ENCODE assay signal across 24 cellular contexts in genomic region chr12:91817512-91817911, GRCh38.
A peak's percentile ranks its signal among the peaks of the same experiment; 100 is the strongest.
DNase-seq lines count a peak whose midpoint lies in the region; ATAC-seq and TF ChIP-seq lines count a peak whose summit lies in the region.
"Had no signal": no experiment of that assay in that cellular context is flagged by ENCODE, and none has a peak within 500 bp of the region (broad histone marks: within the 10 kb centered on the region; RNA-seq: fewer than 3 reads in every experiment).

No MANE protein-coding gene starts in this region.

- peaks cover 0 to 4% of the 10 kb centered on the region in 2 donors for H3K9me3 Mint-ChIP-seq in stimulated activated naive B cell treated with anti-CD40 and anti-IgM and Interleukin-4, amounts not matched to agents 10 μg/mL and 1 μg/mL and 100 μg/mL, for 72 hours

- WGBS in body of pancreas, 2 donors, result 21 to 27% methylated on average over 2 of the region's 2 CpGs
- WGBS in testis, 2 donors, result 62 to 64% methylated on average over 2 of the region's 2 CpGs

- no peaks in the 10 kb centered on the region for H3K27me3 ChIP-seq in body of pancreas
- no peaks in the 10 kb centered on the region for H3K27me3 ChIP-seq in testis
- H3K27me3 ChIP-seq: tibial nerve had no signal

- H3K36me3 Mint-ChIP-seq in stimulated activated naive B cell treated with anti-CD40 and anti-IgM and Interleukin-4, amounts not matched to agents 10 μg/mL and 1 μg/mL and 100 μg/mL, for 72 hours, result no peaks in the 10 kb centered on the region
- H3K36me3 Mint-ChIP-seq: stimulated activated effector memory CD8-positive, alpha-beta T cell treated with anti-CD3 and anti-CD28 coated beads, Interleukin-12 subunit alpha, Interleukin-12 subunit beta, amount 100 ng/mL, for 72 hours had no signal

- DNase-seq in HT-29 (ENCODE audit: low spot score) (peak; percentile 27), body of pancreas (peak; percentile 17 to 60 (median 25)), fibroblast of peridontal ligament (ENCODE audit: extremely low read depth) (peak; percentile 22), renal cortical epithelial cell (ENCODE audit: low read depth) (peak; percentile 85), testis (no peak), occipital lobe (lab: John Stamatoyannopoulos, UW) (no peak), putamen (ENCODE audit: low spot score) (no peak)
- no peak for DNase-seq in stimulated activated naive B cell treated with anti-CD40 and anti-IgM and Interleukin-4, amounts not matched to agents 10 μg/mL and 1 μg/mL and 100 μg/mL, for 72 hours
- DNase-seq: activated CD4-positive, alpha-beta T cell treated with anti-CD3 and anti-CD28 coated beads for 48 hours; activated CD8-positive, alpha-beta memory T cell treated with anti-CD3 and anti-CD28 coated beads, Interleukin-2, amount 50 U/mL, for 48 hours; activated effector memory CD4-positive, alpha-beta T cell treated with anti-CD3 and anti-CD28 coated beads, Interleukin-2, amount 50 U/mL, for 16 hours; cerebellar nuclear complex; effector memory CD4-positive, alpha-beta T cell; GM23248; KG1; midbrain; NCI-H1092 treated with DMSO at 0.1 percent for 48 hours; NCI-H2081; NCI-H510A treated with DMSO at 0.1 percent for 48 hours; SHP77 had no signal

- no peak overlapping the region for H3K27ac Mint-ChIP-seq in stimulated activated naive B cell treated with anti-CD40 and anti-IgM and Interleukin-4, amounts not matched to agents 10 μg/mL and 1 μg/mL and 100 μg/mL, for 72 hours
- H3K27ac Mint-ChIP-seq: B cell; stimulated activated effector memory CD8-positive, alpha-beta T cell treated with anti-CD3 and anti-CD28 coated beads, Interleukin-12 subunit alpha, Interleukin-12 subunit beta, amount 100 ng/mL, for 72 hours had no signal

- peak overlapping the region in 2 of 4 donors; percentile 30 to 35 for H3K27ac ChIP-seq in body of pancreas
- H3K27ac ChIP-seq in testis, result no peak overlapping the region
- H3K27ac ChIP-seq: GM23248 had no signal

- TF ChIP-seq CTCF in body of pancreas (IDR thresholded peaks at IDR 0.05) (peak in 3 of 7 experiments; percentile 8 to 23 (median 9)), testis (IDR thresholded peaks at IDR 0.05) (no peak)

- peak; percentile 60 for ATAC-seq in body of pancreas
- no peak for ATAC-seq in stimulated activated naive B cell treated with anti-CD40 and anti-IgM and Interleukin-4, amounts not matched to agents 10 μg/mL and 1 μg/mL and 100 μg/mL, for 72 hours (replicated peaks)
- ATAC-seq: stimulated activated effector memory CD8-positive, alpha-beta T cell treated with anti-CD3 and anti-CD28 coated beads, Interleukin-12 subunit alpha, Interleukin-12 subunit beta, amount 100 ng/mL, for 72 hours had no signal

- no peak overlapping the region for H3K4me3 ChIP-seq in body of pancreas
- H3K4me3 ChIP-seq in testis, result no peak overlapping the region
- H3K4me3 ChIP-seq: GM23248, tibial nerve had no signal

- H3K4me3 Mint-ChIP-seq in stimulated activated naive B cell treated with anti-CD40 and anti-IgM and Interleukin-4, amounts not matched to agents 10 μg/mL and 1 μg/mL and 100 μg/mL, for 72 hours, result no peak overlapping the region
- H3K4me3 Mint-ChIP-seq: B cell; neural crest cell; stimulated activated effector memory CD8-positive, alpha-beta T cell treated with anti-CD3 and anti-CD28 coated beads, Interleukin-12 subunit alpha, Interleukin-12 subunit beta, amount 100 ng/mL, for 72 hours had no signal

- peaks cover 32% of the 10 kb centered on the region for H3K4me1 ChIP-seq in body of pancreas
- H3K4me1 ChIP-seq in testis, result no peaks in the 10 kb centered on the region

- no peaks in the 10 kb centered on the region for H3K27me3 Mint-ChIP-seq in stimulated activated naive B cell treated with anti-CD40 and anti-IgM and Interleukin-4, amounts not matched to agents 10 μg/mL and 1 μg/mL and 100 μg/mL, for 72 hours
- H3K27me3 Mint-ChIP-seq: B cell had no signal

- H3K4me1 Mint-ChIP-seq in stimulated activated naive B cell treated with anti-CD40 and anti-IgM and Interleukin-4, amounts not matched to agents 10 μg/mL and 1 μg/mL and 100 μg/mL, for 72 hours, result peaks cover 13 to 17% of the 10 kb centered on the region in 2 donors
- H3K4me1 Mint-ChIP-seq: B cell had no signal

- intact Hi-C loops in body of pancreas (cut with DNase I), result no loop called here
- intact Hi-C loops in testis (cut with DNase I; ENCODE audit: low total_unique reads), result no loop called here

- no peaks in the 10 kb centered on the region for H3K9me3 ChIP-seq in body of pancreas
- no peaks in the 10 kb centered on the region for H3K9me3 ChIP-seq in testis
- H3K9me3 ChIP-seq: tibial nerve had no signal

- no peaks in the 10 kb centered on the region for H3K36me3 ChIP-seq in body of pancreas (replicated peaks in 1 of 2; ENCODE audit: insufficient read depth in 1 of 2, low read depth in 2 of 2)
- no peaks in the 10 kb centered on the region for H3K36me3 ChIP-seq in testis (ENCODE audit: low read depth, missing control alignments)
- H3K36me3 ChIP-seq: tibial nerve had no signal

- TF ChIP-seq POLR2A in body of pancreas (IDR thresholded peaks at IDR 0.05) (no peak), testis (IDR thresholded peaks at IDR 0.05) (no peak)

Comparison
In these comparisons a context has a peak if more than half of its experiments do, and no peak if none do; other contexts are left out.
1. DNase-seq: peak in HT-29 (single experiment), body of pancreas (4 of 4), fibroblast of peridontal ligament (single experiment) and renal cortical epithelial cell (single experiment); none in testis (single experiment), stimulated activated naive B cell treated with anti-CD40 and anti-IgM and Interleukin-4, amounts not matched to agents 10 μg/mL and 1 μg/mL and 100 μg/mL, for 72 hours (single experiment), occipital lobe (single experiment) and putamen (single experiment).